Comparison of ENCODE assay signal across 21 cellular contexts in genomic region chr5:1651250-1651649, GRCh38.
A peak's percentile ranks its signal among the peaks of the same experiment; 100 is the strongest.
DNase-seq lines count a peak whose midpoint lies in the region; TF ChIP-seq lines count a peak whose summit lies in the region.
"Had no signal": no experiment of that assay in that cellular context is flagged by ENCODE, and none has a peak within 500 bp of the region (broad histone marks: within the 10 kb centered on the region; RNA-seq: fewer than 3 reads in every experiment).

No MANE protein-coding gene starts in this region.

- peaks cover 0 to 28% (median 0%) of the 10 kb centered on the region in 11 experiments; a peak in 5 of 22 replicates for H3K27me3 ChIP-seq in BLaER1 treated with 17β-estradiol and CSF1 and Interleukin-3, amounts not matched to agents 10 nM and 100 nM
- H3K27me3 ChIP-seq in sigmoid colon, result peaks cover 4 to 63% (median 29%) of the 10 kb centered on the region in 3 donors

- no peak for TF ChIP-seq EP300 in sigmoid colon (IDR thresholded peaks at IDR 0.05)

- peaks cover 0 to 24% (median 3%) of the 10 kb centered on the region in 11 experiments; a peak in 7 of 22 replicates for H4K20me1 ChIP-seq in BLaER1 treated with 17β-estradiol and CSF1 and Interleukin-3, amounts not matched to agents 10 nM and 100 nM

- H3K4me3 Mint-ChIP-seq in glutamatergic neuron (ENCODE audit: unreplicated experiment) (peak overlapping the region; percentile 28), HFFc6 (no peak overlapping the region)
- H3K4me3 Mint-ChIP-seq: CD4-positive, CD25-positive, alpha-beta regulatory T cell; CD8-positive, alpha-beta T cell had no signal

- WGBS in sigmoid colon, 2 donors, result 24 to 60% methylated on average over 6 of the region's 6 CpGs

- no peak for TF ChIP-seq POLR2A in sigmoid colon (IDR thresholded peaks at IDR 0.05)

- no peaks in the 10 kb centered on the region for H3K9me3 ChIP-seq in BLaER1 treated with 17β-estradiol and CSF1 and Interleukin-3, amounts not matched to agents 10 nM and 100 nM (replicated peaks in 1 of 11)
- no peaks in the 10 kb centered on the region for H3K9me3 ChIP-seq in sigmoid colon
- H3K9me3 ChIP-seq: A549, BE2C had no signal

- H3K27ac ChIP-seq in BLaER1 treated with 17β-estradiol and CSF1 and Interleukin-3, amounts not matched to agents 10 nM and 100 nM, result peak overlapping the region in 3 of 11 experiments; percentile 44 to 60 (median 48); a peak in 2 of 22 replicates
- H3K27ac ChIP-seq in sigmoid colon, result no peak overlapping the region
- H3K27ac ChIP-seq: C4-2B had no signal

- no peak overlapping the region for H3K27ac Mint-ChIP-seq in glutamatergic neuron (ENCODE audit: unreplicated experiment)
- no peak overlapping the region for H3K27ac Mint-ChIP-seq in HFFc6
- H3K27ac Mint-ChIP-seq: CD4-positive, CD25-positive, alpha-beta regulatory T cell; CD8-positive, alpha-beta T cell had no signal

- peaks cover 38 to 65% (median 52%) of the 10 kb centered on the region in 10 experiments for H3K4me1 ChIP-seq in BLaER1 treated with 17β-estradiol and CSF1 and Interleukin-3, amounts not matched to agents 10 nM and 100 nM
- H3K4me1 ChIP-seq in sigmoid colon, result peaks cover 0 to 13% (median 9%) of the 10 kb centered on the region in 4 donors
- H3K4me1 ChIP-seq: BE2C had no signal

- peak overlapping the region in 9 of 11 experiments; percentile 39 to 82 (median 68); a peak in 12 of 22 replicates for H3K4me2 ChIP-seq in BLaER1 treated with 17β-estradiol and CSF1 and Interleukin-3, amounts not matched to agents 10 nM and 100 nM
- H3K4me2 ChIP-seq: A549 had no signal

- no peak overlapping the region for H3K4me3 ChIP-seq in BLaER1 treated with 17β-estradiol and CSF1 and Interleukin-3, amounts not matched to agents 10 nM and 100 nM
- no peak overlapping the region for H3K4me3 ChIP-seq in sigmoid colon
- H3K4me3 ChIP-seq: A549 had no signal

- H3K27me3 Mint-ChIP-seq in glutamatergic neuron (ENCODE audit: unreplicated experiment) (peaks cover 6% of the 10 kb centered on the region), HFFc6 (ENCODE audit: insufficient read depth) (peaks cover 25% of the 10 kb centered on the region)

- H3K9me3 Mint-ChIP-seq in glutamatergic neuron (ENCODE audit: unreplicated experiment), result peaks cover 4% of the 10 kb centered on the region
- H3K9me3 Mint-ChIP-seq in HFFc6, result no peaks in the 10 kb centered on the region
- H3K9me3 Mint-ChIP-seq: CD8-positive, alpha-beta T cell had no signal

- H3K36me3 Mint-ChIP-seq in glutamatergic neuron (ENCODE audit: unreplicated experiment) (no peaks in the 10 kb centered on the region), HFFc6 (ENCODE audit: low read depth) (no peaks in the 10 kb centered on the region)
- H3K36me3 Mint-ChIP-seq: CD4-positive, CD25-positive, alpha-beta regulatory T cell; CD8-positive, alpha-beta T cell had no signal

- H3K9ac ChIP-seq in BLaER1 treated with 17β-estradiol and CSF1 and Interleukin-3, amounts not matched to agents 10 nM and 100 nM, result no peak overlapping the region

- H3K36me3 ChIP-seq in BLaER1 treated with 17β-estradiol and CSF1 and Interleukin-3, amounts not matched to agents 10 nM and 100 nM, result no peaks in the 10 kb centered on the region
- H3K36me3 ChIP-seq in sigmoid colon, result no peaks in the 10 kb centered on the region
- H3K36me3 ChIP-seq: BE2C had no signal

- intact Hi-C loops in sigmoid colon (cut with DNase I), result no loop called here

- TF ChIP-seq CTCF in glutamatergic neuron (IDR thresholded peaks at IDR 0.05; ENCODE audit: partially characterized antibody, unreplicated experiment) (no peak), sigmoid colon (IDR thresholded peaks at IDR 0.05) (no peak), HFFc6 (IDR thresholded peaks at IDR 0.05) (no peak)

- peaks cover 3% of the 10 kb centered on the region for H3K4me1 Mint-ChIP-seq in glutamatergic neuron (ENCODE audit: low read depth, unreplicated experiment)
- H3K4me1 Mint-ChIP-seq in HFFc6 (ENCODE audit: low read depth), result peaks cover 10% of the 10 kb centered on the region

- no peak for DNase-seq in glutamatergic neuron
- DNase-seq in mesenteric fat pad (ENCODE audit: low spot score), result peak; percentile 30
- DNase-seq in sigmoid colon, result peak; percentile 29
- no peak for DNase-seq in stimulated activated CD4-positive, alpha-beta T cell treated with anti-CD3 and anti-CD28 coated beads, Interleukin-4, amount 100 ng/mL, for 4 hours
- no peak for DNase-seq in globus pallidus (ENCODE audit: low spot score)
- no peak for DNase-seq in HFFc6
- no peak for DNase-seq in activated CD4-positive, alpha-beta T cell treated with anti-CD3 and anti-CD28 coated beads for 1 hour
- DNase-seq: 8988T; ACHN; AML-193; BE2C; CD4-positive, CD25-positive, alpha-beta regulatory T cell; CD8-positive, alpha-beta T cell; DMS 273 treated with DMSO at 0.1 percent for 48 hours; DMS79; GF-D8; H7; HCEC 1CT had no signal

Comparison
In these comparisons a context has a peak if more than half of its experiments do, and no peak if none do; other contexts are left out.
1. DNase-seq: peak in mesenteric fat pad (single experiment) and sigmoid colon (single experiment); none in glutamatergic neuron (single experiment), stimulated activated CD4-positive, alpha-beta T cell treated with anti-CD3 and anti-CD28 coated beads, Interleukin-4, amount 100 ng/mL, for 4 hours (0 of 2), globus pallidus (single experiment), HFFc6 (single experiment) and activated CD4-positive, alpha-beta T cell treated with anti-CD3 and anti-CD28 coated beads for 1 hour (single experiment).